In genomic region chr12:94615284-94616216, GRCh38 we compare ENCODE assay signal across 8 cellular contexts. TPM values are rescaled to one million over a fixed set of nuclear protein-coding genes. Genes with fewer than 3 reads are reported as not detected.
DNase-seq lines count a peak whose midpoint lies in the region; ATAC-seq, FAIRE-seq and TF ChIP-seq lines count a peak whose summit lies in the region.

No MANE protein-coding gene starts in this region.

- H3K4me1 ChIP-seq in ectodermal cell (ENCODE audit: control insufficient read depth, insufficient read depth, low read length) (peaks cover 36% of the 10 kb centered on the region), right lobe of liver (peaks cover 0 to 8% (median 0%) of the 10 kb centered on the region in 4 donors)

- H3K27me3 ChIP-seq in ectodermal cell (ENCODE audit: control insufficient read depth, insufficient read depth, low read length, poor library complexity, severe bottlenecking) (no peaks in the 10 kb centered on the region), right lobe of liver (no peaks in the 10 kb centered on the region)

- 86 to 87% methylated on average over 14 of the region's 14 CpGs for WGBS in ectodermal cell, 2 experiments
- WGBS in right lobe of liver (ENCODE audit: insufficient coverage, low coverage, low lambda C conversion rate, missing lambda C conversion rate): 19% methylated on average over 11 of the region's 14 CpGs

- intact Hi-C loops in right lobe of liver (cut with DNase I): no loop called here

- DNase-seq in NCI-H345 (lab: John Stamatoyannopoulos, UW) (peak; percentile 35), NCI-H345 treated with DMSO at 0.1 percent for 48 hours (lab: John Stamatoyannopoulos, UW; ENCODE audit: unreplicated experiment) (no peak), right lobe of liver (peak; percentile 70 to 87 (median 77)), urothelium cell line (ENCODE audit: low spot score) (peak; percentile 36), NCI-H187 treated with DMSO at 0.1 percent for 48 hours (lab: John Stamatoyannopoulos, UW) (no peak), DMS79 treated with DMSO at 0.1 percent for 48 hours (lab: John Stamatoyannopoulos, UW) (no peak)

- no peaks in the 10 kb centered on the region for H3K9me3 ChIP-seq in ectodermal cell (ENCODE audit: control insufficient read depth, low read length)
- H3K9me3 ChIP-seq in right lobe of liver: no peaks in the 10 kb centered on the region

- H3K36me3 ChIP-seq in ectodermal cell (ENCODE audit: control insufficient read depth, insufficient read depth, low read length) (no peaks in the 10 kb centered on the region), right lobe of liver (no peaks in the 10 kb centered on the region)

- FAIRE-seq in urothelium cell line (lab: Jason Lieb, UNC): no peak

- no peak for TF ChIP-seq CTCF in right lobe of liver (IDR thresholded peaks at IDR 0.05)

- ATAC-seq in right lobe of liver (peak; percentile 84 to 92 (median 87)), GM18861 (IDR thresholded peaks at IDR 0.05; ENCODE audit: unreplicated experiment) (no peak)

- H3K4me3 ChIP-seq in ectodermal cell (ENCODE audit: insufficient read depth, low read depth, low read length) (no peak overlapping the region), right lobe of liver (no peak overlapping the region)

- TF ChIP-seq POLR2A in right lobe of liver (IDR thresholded peaks at IDR 0.05): no peak

- H3K27ac ChIP-seq in ectodermal cell (ENCODE audit: insufficient read depth, low read depth, low read length, poor library complexity, severe bottlenecking) (peak overlapping the region; percentile 91), right lobe of liver (peak overlapping the region in 1 of 3 donors; percentile 59)

RNA-seq across cellular contexts. Expression of gene TMCC3, which starts 34.8 kb away (rescaled TPM):
- polyA plus RNA-seq in ectodermal cell (2013, experiment 1 of 4): 8.2 TPM
- 9.9 TPM for polyA plus RNA-seq in ectodermal cell (2013, experiment 2 of 4)
- 5.9 TPM for polyA plus RNA-seq in ectodermal cell (2013, experiment 3 of 4)
- 7.8 TPM for polyA plus RNA-seq in ectodermal cell (2013, experiment 4 of 4)
- total RNA-seq in right lobe of liver: 1 to 10 TPM; 2.1 to 6.2 (median 3.2) TPM

Comparison
In these comparisons a context has a peak if more than half of its experiments do, and no peak if none do; other contexts are left out.
1. DNase-seq: peak in NCI-H345 (single experiment), right lobe of liver (3 of 3) and urothelium cell line (single experiment); none in NCI-H345 treated with DMSO at 0.1 percent for 48 hours (single experiment), NCI-H187 treated with DMSO at 0.1 percent for 48 hours (single experiment) and DMS79 treated with DMSO at 0.1 percent for 48 hours (single experiment).